Comparison of ENCODE assay signal across 8 cellular contexts in the genomic region with DNA sequence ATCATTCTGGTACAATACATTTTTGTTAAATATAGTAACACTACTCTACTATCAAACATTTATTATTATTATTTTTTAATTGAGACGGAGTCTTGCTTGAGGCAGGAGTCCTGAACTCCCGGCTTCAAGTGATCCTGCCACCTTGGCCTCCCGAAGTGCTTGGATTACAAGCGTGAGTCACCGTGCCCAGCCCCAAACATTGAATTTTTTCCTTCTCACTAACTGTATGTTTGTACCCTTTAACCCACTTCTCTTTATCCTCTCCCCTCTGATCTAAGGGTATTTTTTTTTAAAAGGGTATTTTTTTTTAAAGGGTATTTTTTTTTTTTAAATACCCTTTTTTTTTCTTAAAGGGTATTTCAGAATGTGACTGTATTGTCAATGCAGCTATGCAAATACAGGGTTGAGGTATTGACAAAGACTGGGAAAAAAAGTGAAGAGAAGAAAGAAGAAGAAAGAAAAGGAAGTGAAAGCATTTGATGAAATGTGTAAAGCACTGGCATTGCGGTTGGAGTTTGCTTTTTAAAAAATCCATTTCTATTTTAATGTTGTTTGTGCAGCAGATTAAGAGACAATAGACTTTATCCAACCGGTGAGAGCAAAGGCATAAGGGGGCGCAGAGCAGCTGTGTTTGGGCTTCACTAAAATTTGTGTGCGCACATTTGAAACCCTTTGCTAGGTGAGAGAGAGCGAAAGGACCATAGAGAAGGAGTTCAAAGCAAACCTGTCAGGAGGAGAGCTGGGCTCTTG. TPM values are rescaled to one million over a fixed set of nuclear protein-coding genes. Genes with fewer than 3 reads are reported as not detected.
DNase-seq lines count a peak whose midpoint lies in the region; ATAC-seq and FAIRE-seq lines count a peak whose summit lies in the region.

No MANE protein-coding gene starts in this region.

- ATAC-seq in GM18868 (IDR thresholded peaks at IDR 0.05; ENCODE audit: unreplicated experiment), result peak; percentile 77
- ATAC-seq in HG02763 (IDR thresholded peaks at IDR 0.05; ENCODE audit: unreplicated experiment), result peak; percentile 62
- ATAC-seq in naive B cell (ENCODE audit: low read depth in 2 of 2), result peak; percentile 77 to 84

- peak overlapping the region; percentile 96 to 99 (median 98) for H3K27ac Mint-ChIP-seq in naive B cell

- H3K9me3 Mint-ChIP-seq in naive B cell, result peaks cover 0 to 31% (median 14%) of the 10 kb centered on the region in 7 donors

- peak; percentile 87 for DNase-seq in NCI-H2107 treated with DMSO at 0.1 percent for 48 hours (lab: John Stamatoyannopoulos, UW; ENCODE audit: unreplicated experiment)
- DNase-seq in naive B cell, result peak; percentile 80
- no peak for DNase-seq in cerebellum (ENCODE audit: low spot score)
- no peak for DNase-seq in activated CD8-positive, alpha-beta memory T cell treated with anti-CD3 and anti-CD28 coated beads, Interleukin-2, amount 50 U/mL, for 4 hours
- DNase-seq in RCC 7860 (ENCODE audit: low spot score), result no peak
- no peak for DNase-seq in NCI-H446 treated with DMSO at 0.1 percent for 48 hours (lab: John Stamatoyannopoulos, UW)

- peaks cover 0 to 16% of the 10 kb centered on the region in 2 donors for H3K36me3 Mint-ChIP-seq in naive B cell

- H3K4me1 Mint-ChIP-seq in naive B cell, result peaks cover 24 to 89% (median 43%) of the 10 kb centered on the region in 3 donors

- no peak for FAIRE-seq in RCC 7860 (lab: Jason Lieb, UNC)

- H3K27me3 Mint-ChIP-seq in naive B cell, result no peaks in the 10 kb centered on the region

- H3K4me3 Mint-ChIP-seq in naive B cell, result peak overlapping the region; percentile 72 to 94 (median 88)

RNA-seq across cellular contexts. Expression of gene SYT17, which starts 42.3 kb away (rescaled TPM):
- polyA plus RNA-seq in naive B cell (ENCODE audit: low read depth in 6 of 6), result 10 to 100 TPM; 23.6 to 51.9 (median 33.1) TPM
- 4.6 TPM for total RNA-seq in cerebellum

Comparison
In these comparisons a context has a peak if more than half of its experiments do, and no peak if none do; other contexts are left out.
1. DNase-seq: peak in NCI-H2107 treated with DMSO at 0.1 percent for 48 hours (single experiment) and naive B cell (single experiment); none in cerebellum (single experiment), activated CD8-positive, alpha-beta memory T cell treated with anti-CD3 and anti-CD28 coated beads, Interleukin-2, amount 50 U/mL, for 4 hours (single experiment), RCC 7860 (single experiment) and NCI-H446 treated with DMSO at 0.1 percent for 48 hours (single experiment).
2. Peak in every context shown above with its lines, with median percentiles within 50 percentile points of each other: ATAC-seq.